In genomic region chr21:43975469-43976098, GRCh38 we compare ENCODE assay signal across 8 cellular contexts. TPM values are rescaled to one million over a fixed set of nuclear protein-coding genes. Genes with fewer than 3 reads are reported as not detected.
A peak's percentile ranks its signal among the peaks of the same experiment; 100 is the strongest.
DNase-seq lines count a peak whose midpoint lies in the region; ATAC-seq and TF ChIP-seq lines count a peak whose summit lies in the region.

No MANE protein-coding gene starts in this region.

- no peak overlapping the region for H3K27ac ChIP-seq in hepatocyte
- H3K27ac ChIP-seq in gastrocnemius medialis, result peak overlapping the region in 1 of 4 donors; percentile 15

- H3K79me2 ChIP-seq in hepatocyte, result no peaks in the 10 kb centered on the region

- no peak overlapping the region for H3K4me3 ChIP-seq in hepatocyte
- no peak overlapping the region for H3K4me3 ChIP-seq in gastrocnemius medialis

- WGBS in hepatocyte (ENCODE audit: low lambda C conversion rate, missing lambda C conversion rate), result 31% methylated on average over 24 of the region's 24 CpGs

- H3K27me3 ChIP-seq in hepatocyte (no peaks in the 10 kb centered on the region), gastrocnemius medialis (no peaks in the 10 kb centered on the region)

- DNase-seq in NCI-H2081 (lab: John Stamatoyannopoulos, UW) (peak; percentile 41 to 61), NCI-H2081 treated with DMSO at 0.1 percent for 48 hours (lab: John Stamatoyannopoulos, UW) (no peak), MV-4-11 (lab: John Stamatoyannopoulos, UW) (peak; percentile 56), T-helper 22 cell (ENCODE audit: low read depth) (peak; percentile 51), anterior cingulate cortex (lab: John Stamatoyannopoulos, UW) (peak in 55 of 58 donors; percentile 9 to 85 (median 55)), hepatocyte (ENCODE audit: low spot score) (peak; percentile 83), gastrocnemius medialis (peak; percentile 47 to 78)

- TF ChIP-seq CTCF in hepatocyte (IDR thresholded peaks at IDR 0.05; ENCODE audit: poor library complexity), result peak; percentile 96
- peak; percentile 90 to 96 (median 92) for TF ChIP-seq CTCF in gastrocnemius medialis (IDR thresholded peaks at IDR 0.05 in 4 of 5, conservative IDR thresholded peaks at IDR 0.05 in 1 of 5)

- H3K9me3 ChIP-seq in hepatocyte (ENCODE audit: low read depth) (no peaks in the 10 kb centered on the region), gastrocnemius medialis (no peaks in the 10 kb centered on the region)

- H2AFZ ChIP-seq in hepatocyte, result no peak overlapping the region

- peak; percentile 44 to 60 for ATAC-seq in gastrocnemius medialis
- ATAC-seq in HG03108 (IDR thresholded peaks at IDR 0.05; ENCODE audit: unreplicated experiment), result no peak

- H3K36me3 ChIP-seq in hepatocyte (replicated peaks; ENCODE audit: insufficient read depth, low read depth), result no peaks in the 10 kb centered on the region
- peaks cover 0 to 18% of the 10 kb centered on the region in 2 donors for H3K36me3 ChIP-seq in gastrocnemius medialis

- in situ Hi-C loops in gastrocnemius medialis (cut with MboI; ENCODE audit: low sequenced_read_pairs in 4 of 4), result no loop called here

- no peaks in the 10 kb centered on the region for H4K20me1 ChIP-seq in hepatocyte (ENCODE audit: insufficient read depth, poor library complexity, severe bottlenecking)

- no peak for TF ChIP-seq POLR2A in gastrocnemius medialis (IDR thresholded peaks at IDR 0.05)

- H3K4me2 ChIP-seq in hepatocyte, result no peak overlapping the region

- no peaks in the 10 kb centered on the region for H3K9me2 ChIP-seq in hepatocyte (replicated peaks; ENCODE audit: insufficient read depth)

- H3K4me1 ChIP-seq in hepatocyte (ENCODE audit: insufficient read depth) (no peaks in the 10 kb centered on the region), gastrocnemius medialis (peaks cover 0 to 16% of the 10 kb centered on the region in 2 donors)

- intact Hi-C loops in gastrocnemius medialis (cut with DNase I; ENCODE audit: low total_unique reads), result loop anchor here (1.0 kb wide), 2 partner anchors 36 to 163 kb away; no protein-coding TSS in a partner anchor

RNA-seq across cellular contexts. Expression of gene TRAPPC10, which starts 36.5 kb away (rescaled TPM):
- 16.6 and 17.7 TPM in 2 replicates for total RNA-seq in hepatocyte
- 12.9 and 13.1 TPM in 2 replicates for polyA plus RNA-seq in hepatocyte
- total RNA-seq in gastrocnemius medialis, result 10 to 100 TPM; 17.9 to 32.9 (median 23.1) TPM
